ENCODE assay signal across 8 cellular contexts in the genomic region with DNA sequence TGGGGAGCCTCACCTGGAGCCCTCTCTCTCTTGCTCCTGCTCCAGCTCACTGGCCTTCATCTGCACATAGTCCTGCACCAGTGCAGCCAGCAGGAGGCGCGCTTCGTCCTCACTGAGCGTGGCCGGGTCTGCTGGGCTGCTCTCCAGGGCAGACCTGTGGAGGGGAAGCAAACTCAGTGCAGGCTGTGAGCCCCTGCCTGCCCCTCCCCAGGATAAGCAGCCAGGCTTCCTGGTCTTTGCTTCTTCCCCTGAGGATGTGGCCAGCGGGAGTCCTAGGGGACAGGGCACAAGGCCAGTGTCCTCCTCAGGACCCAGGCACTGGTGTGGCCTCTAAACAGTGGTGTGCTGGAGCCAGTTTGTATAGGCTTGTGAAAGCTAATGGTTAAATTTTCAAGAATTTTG. TPM values are rescaled to one million over a fixed set of nuclear protein-coding genes. Genes with fewer than 3 reads are reported as not detected.
A peak's percentile ranks its signal among the peaks of the same experiment; 100 is the strongest.
DNase-seq lines count a peak whose midpoint lies in the region; ATAC-seq and TF ChIP-seq lines count a peak whose summit lies in the region.

No MANE protein-coding gene starts in this region.

- no peaks in the 10 kb centered on the region for H3K36me3 ChIP-seq in vagina

- no peak for TF ChIP-seq CTCF in vagina (IDR thresholded peaks at IDR 0.05)

- peak; percentile 54 for ATAC-seq in HG03064 (IDR thresholded peaks at IDR 0.05; ENCODE audit: low read depth, unreplicated experiment)
- ATAC-seq in SK-N-SH treated with all-trans-retinoic acid at 6 μM for 48 hours: peak; percentile 79
- ATAC-seq in natural killer cell treated with Interleukin-12 subunit alpha and Interleukin-12 subunit beta and Interleukin-15 and Interleukin-18, amount 100 ng/mL, for 72 hours: peak; percentile 47 to 50
- no peak for ATAC-seq in HG03457 (IDR thresholded peaks at IDR 0.05; ENCODE audit: unreplicated experiment)

- H3K27ac Mint-ChIP-seq in natural killer cell treated with Interleukin-12 subunit alpha and Interleukin-12 subunit beta and Interleukin-15 and Interleukin-18, amount 100 ng/mL, for 72 hours: no peak overlapping the region

- TF ChIP-seq POLR2A in vagina (IDR thresholded peaks at IDR 0.05): no peak

- H3K9me3 Mint-ChIP-seq in natural killer cell treated with Interleukin-12 subunit alpha and Interleukin-12 subunit beta and Interleukin-15 and Interleukin-18, amount 100 ng/mL, for 72 hours: no peaks in the 10 kb centered on the region

- no peaks in the 10 kb centered on the region for H3K9me3 ChIP-seq in vagina

- H3K4me3 ChIP-seq in vagina: no peak overlapping the region

- H3K27me3 ChIP-seq in vagina: peaks cover 6% of the 10 kb centered on the region

- peaks cover 59 to 67% of the 10 kb centered on the region in 2 donors for H3K27me3 Mint-ChIP-seq in natural killer cell treated with Interleukin-12 subunit alpha and Interleukin-12 subunit beta and Interleukin-15 and Interleukin-18, amount 100 ng/mL, for 72 hours

- H3K36me3 Mint-ChIP-seq in natural killer cell treated with Interleukin-12 subunit alpha and Interleukin-12 subunit beta and Interleukin-15 and Interleukin-18, amount 100 ng/mL, for 72 hours: no peaks in the 10 kb centered on the region

- peaks cover 29% of the 10 kb centered on the region for H3K4me1 ChIP-seq in vagina

- intact Hi-C loops in vagina (cut with DNase I): no loop called here

- no peak overlapping the region for H3K4me3 Mint-ChIP-seq in natural killer cell treated with Interleukin-12 subunit alpha and Interleukin-12 subunit beta and Interleukin-15 and Interleukin-18, amount 100 ng/mL, for 72 hours

- peaks cover 20 to 21% of the 10 kb centered on the region in 2 donors for H3K4me1 Mint-ChIP-seq in natural killer cell treated with Interleukin-12 subunit alpha and Interleukin-12 subunit beta and Interleukin-15 and Interleukin-18, amount 100 ng/mL, for 72 hours (ENCODE audit: low read depth in 2 of 2)

- H3K27ac ChIP-seq in vagina: no peak overlapping the region

- DNase-seq in NCI-H345 (lab: John Stamatoyannopoulos, UW): peak; percentile 3
- DNase-seq in NCI-H345 treated with DMSO at 0.1 percent for 48 hours (lab: John Stamatoyannopoulos, UW; ENCODE audit: unreplicated experiment): no peak
- peak; percentile 52 for DNase-seq in astrocyte of the hippocampus (ENCODE audit: low read depth, low spot score)
- DNase-seq in natural killer cell treated with Interleukin-12 subunit alpha and Interleukin-12 subunit beta and Interleukin-15 and Interleukin-18, amount 100 ng/mL, for 72 hours (ENCODE audit: low spot score): no peak
- no peak for DNase-seq in vagina (ENCODE audit: extremely low spot score in 2 of 2)

TF ChIP-seq in SK-N-SH treated with all-trans-retinoic acid at 6 μM for 48 hours, 23 proteins besides CTCF, POLR2A, EP300 and RAD21:
- TF ChIP-seq, protein P1, sequence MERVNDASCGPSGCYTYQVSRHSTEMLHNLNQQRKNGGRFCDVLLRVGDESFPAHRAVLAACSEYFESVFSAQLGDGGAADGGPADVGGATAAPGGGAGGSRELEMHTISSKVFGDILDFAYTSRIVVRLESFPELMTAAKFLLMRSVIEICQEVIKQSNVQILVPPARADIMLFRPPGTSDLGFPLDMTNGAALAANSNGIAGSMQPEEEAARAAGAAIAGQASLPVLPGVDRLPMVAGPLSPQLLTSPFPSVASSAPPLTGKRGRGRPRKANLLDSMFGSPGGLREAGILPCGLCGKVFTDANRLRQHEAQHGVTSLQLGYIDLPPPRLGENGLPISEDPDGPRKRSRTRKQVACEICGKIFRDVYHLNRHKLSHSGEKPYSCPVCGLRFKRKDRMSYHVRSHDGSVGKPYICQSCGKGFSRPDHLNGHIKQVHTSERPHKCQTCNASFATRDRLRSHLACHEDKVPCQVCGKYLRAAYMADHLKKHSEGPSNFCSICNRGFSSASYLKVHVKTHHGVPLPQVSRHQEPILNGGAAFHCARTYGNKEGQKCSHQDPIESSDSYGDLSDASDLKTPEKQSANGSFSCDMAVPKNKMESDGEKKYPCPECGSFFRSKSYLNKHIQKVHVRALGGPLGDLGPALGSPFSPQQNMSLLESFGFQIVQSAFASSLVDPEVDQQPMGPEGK (CRISPR knock-in tag; IDR thresholded peaks at IDR 0.05; ENCODE audit: borderline replicate concordance): no peak
- TF ChIP-seq TSHZ2 (CRISPR knock-in tag; IDR thresholded peaks at IDR 0.05) (no peak), BACH2 (CRISPR knock-in tag; IDR thresholded peaks at IDR 0.05; ENCODE audit: borderline replicate concordance) (no peak), ISL1 (CRISPR knock-in tag; IDR thresholded peaks at IDR 0.05) (no peak), CSDC2 (CRISPR knock-in tag; IDR thresholded peaks at IDR 0.05) (no peak)

RNA-seq across cellular contexts. Expression of gene CALCA, which starts 2.2 kb away (rescaled TPM):
- total RNA-seq in natural killer cell treated with Interleukin-12 subunit alpha and Interleukin-12 subunit beta and Interleukin-15 and Interleukin-18, amount 100 ng/mL, for 72 hours: not detected
- total RNA-seq in vagina: not detected

Comparison
In these comparisons a context has a peak if more than half of its experiments do, and no peak if none do; other contexts are left out.
1. DNase-seq: peak in NCI-H345 (single experiment) and astrocyte of the hippocampus (single experiment); none in NCI-H345 treated with DMSO at 0.1 percent for 48 hours (single experiment), natural killer cell treated with Interleukin-12 subunit alpha and Interleukin-12 subunit beta and Interleukin-15 and Interleukin-18, amount 100 ng/mL, for 72 hours (single experiment) and vagina (0 of 2).